ENCODE assay signal across 5 cellular contexts in genomic region chr11:5161045-5161444, GRCh38. TPM values are rescaled to one million over a fixed set of nuclear protein-coding genes. Genes with fewer than 3 reads are reported as not detected.
"Had no signal": no experiment of that assay in that cellular context is flagged by ENCODE, and none has a peak within 500 bp of the region (broad histone marks: within the 10 kb centered on the region; RNA-seq: fewer than 3 reads in every experiment).

No MANE protein-coding gene starts in this region.

RNA-seq across cellular contexts. Expression of gene OR52A1, which starts 6.5 kb away (rescaled TPM):
- total RNA-seq: HepG2, HT-29, HT1080, IMR-90 had no signal
- polyA plus RNA-seq: HepG2, IgD-negative memory B cell, IMR-90 had no signal

RNA-seq across cellular contexts. Expression of gene OR52A5, which starts 22.9 kb away (rescaled TPM):
- total RNA-seq: HepG2, HT-29, HT1080, IMR-90 had no signal
- polyA plus RNA-seq: HepG2, IgD-negative memory B cell, IMR-90 had no signal

RNA-seq across cellular contexts. Expression of gene OR51V1, which starts 39.4 kb away (rescaled TPM):
- total RNA-seq: HepG2, HT-29, HT1080, IMR-90 had no signal
- polyA plus RNA-seq: HepG2, IgD-negative memory B cell, IMR-90 had no signal
